ENCODE assay signal across 36 cellular contexts in genomic region chr10:47154762-47155161, GRCh38.
"Had no signal": no experiment of that assay in that cellular context is flagged by ENCODE, and none has a peak within 500 bp of the region (broad histone marks: within the 10 kb centered on the region; RNA-seq: fewer than 3 reads in every experiment).

No MANE protein-coding gene starts in this region.

- H3K36me3 ChIP-seq: cardiac muscle cell, colonic mucosa, Peyer's patch had no signal

- H3K4me1 ChIP-seq: colonic mucosa, Peyer's patch had no signal

- H3K4me3 ChIP-seq: cardiac muscle cell, colonic mucosa, Peyer's patch had no signal

- H3K9me3 ChIP-seq: colonic mucosa had no signal

- ATAC-seq: activated CD4-positive, alpha-beta T cell treated with anti-CD3 and anti-CD28 coated beads for 36 hours; activated CD4-positive, CD25-positive, alpha-beta regulatory T cell treated with anti-CD3 and anti-CD28 coated beads, Interleukin-2, amount 50 U/mL, for 24 hours; activated naive CD4-positive, alpha-beta T cell treated with anti-CD3 and anti-CD28 coated beads, Interleukin-2, amount 50 U/mL, for 72 hours; activated T-cell treated with anti-CD3 and anti-CD28 coated beads, Interleukin-2, amount 50 U/mL, for 4 hours; PC-3; Right ventricle myocardium inferior; SK-N-SH treated with all-trans-retinoic acid at 6 μM for 48 hours had no signal

- H3K27me3 ChIP-seq: brain microvascular endothelial cell, cardiac muscle cell, colonic mucosa, Peyer's patch had no signal

- DNase-seq: activated CD4-positive, alpha-beta memory T cell treated with anti-CD3 and anti-CD28 coated beads for 36 hours; activated CD4-positive, alpha-beta T cell treated with anti-CD3 and anti-CD28 coated beads for 36 hours; activated CD4-positive, alpha-beta T cell treated with anti-CD3 and anti-CD28 coated beads, Interleukin-2, amount 50 U/mL, for 1 hour; activated CD8-positive, alpha-beta memory T cell treated with anti-CD3 and anti-CD28 coated beads, Interleukin-2, amount 50 U/mL, for 4 hours; activated gamma-delta T cell treated with Interleukin-2 at 50 U/mL for 16 hours; activated naive CD4-positive, alpha-beta T cell treated with anti-CD3 and anti-CD28 coated beads for 36 hours; activated T-cell treated with anti-CD3 and anti-CD28 coated beads for 4 hours; activated T-cell treated with anti-CD3 and anti-CD28 coated beads, Interleukin-2, amount 50 U/mL, for 4 hours; amniotic stem cell; aorta; brain microvascular endothelial cell; colonic mucosa; MM.1S; NCI-H1092 treated with DMSO at 0.1 percent for 48 hours; NCI-H1417; NCI-H146; NCI-H187; NCI-H2029 treated with DMSO at 0.1 percent for 48 hours; NCI-H2107; NCI-H2171; NCI-H510A; NCI-H526; NCI-H748 treated with DMSO at 0.1 percent for 48 hours; NK-92 treated with Interleukin-12 subunit alpha and Interleukin-12 subunit beta, amount 100 ng/mL, for 24 hours; PC-3; Peyer's patch; SIG-M5; T-helper 1 cell; T-helper 2 cell; T-helper 9 cell had no signal

- H3K27ac ChIP-seq: brain microvascular endothelial cell, cardiac muscle cell, colonic mucosa, Peyer's patch, RWPE1 had no signal
